9 cellular contexts compared by ENCODE assay signal in genomic region chr2:109736177-109736827, GRCh38. TPM values are rescaled to one million over a fixed set of nuclear protein-coding genes. Genes with fewer than 3 reads are reported as not detected.
A peak's percentile ranks its signal among the peaks of the same experiment; 100 is the strongest.
DNase-seq lines count a peak whose midpoint lies in the region; ATAC-seq, FAIRE-seq and TF ChIP-seq lines count a peak whose summit lies in the region.
"Had no signal": no experiment of that assay in that cellular context is flagged by ENCODE, and none has a peak within 500 bp of the region (broad histone marks: within the 10 kb centered on the region; RNA-seq: fewer than 3 reads in every experiment).

No MANE protein-coding gene starts in this region.

- ATAC-seq in HG03457 (IDR thresholded peaks at IDR 0.05; ENCODE audit: unreplicated experiment) (no peak), GM19467 (IDR thresholded peaks at IDR 0.05; ENCODE audit: unreplicated experiment) (no peak), GM21360 (IDR thresholded peaks at IDR 0.05; ENCODE audit: unreplicated experiment) (no peak)
- ATAC-seq: naive thymus-derived CD4-positive, alpha-beta T cell had no signal

- no peaks in the 10 kb centered on the region for H3K36me3 ChIP-seq in HUES48 (ENCODE audit: control insufficient read depth, insufficient read depth, low read length)

- H3K9me3 ChIP-seq in HUES48 (ENCODE audit: control insufficient read depth, insufficient read depth, low read length): no peaks in the 10 kb centered on the region

- H3K9ac ChIP-seq in HUES48 (ENCODE audit: low read depth, low read length): 0 out of 2 replicates have a peak overlapping the region, but pooled peaks have one; percentile 17

- H3K27ac ChIP-seq in HUES48 (ENCODE audit: low read depth, low read length): no peak overlapping the region

- no peak for FAIRE-seq in D721Med (lab: Jason Lieb, UNC)

- DNase-seq in D721Med (ENCODE audit: insufficient read length, low spot score): no peak
- peak; percentile 8 for DNase-seq in SHP77 treated with DMSO at 0.1 percent for 48 hours (lab: John Stamatoyannopoulos, UW)
- no peak for DNase-seq in epithelial cell of proximal tubule (ENCODE audit: low read depth)
- DNase-seq in mucosa of gallbladder (ENCODE audit: low spot score): peak; percentile 60

- H3K27me3 ChIP-seq in HUES48 (ENCODE audit: control insufficient read depth, insufficient read depth, low read length): no peaks in the 10 kb centered on the region

- no peaks in the 10 kb centered on the region for H3K4me1 ChIP-seq in HUES48 (ENCODE audit: control insufficient read depth, insufficient read depth, low read length)

- H3K4me3 ChIP-seq in HUES48 (ENCODE audit: low read depth, low read length) (no peak overlapping the region), epithelial cell of proximal tubule (ENCODE audit: low read depth, low read length) (no peak overlapping the region)

- peak; percentile 79 for TF ChIP-seq CTCF in D721Med (IDR thresholded peaks at IDR 0.05; ENCODE audit: insufficient read depth, missing control alignments)
- peak; percentile 80 for TF ChIP-seq CTCF in epithelial cell of proximal tubule (conservative IDR thresholded peaks at IDR 0.05; ENCODE audit: low read depth, low read length)

RNA-seq across cellular contexts. Expression of gene RGPD5, which starts 57.8 kb away (rescaled TPM):
- 7.6 and 7.7 TPM in 2 replicates for total RNA-seq in epithelial cell of proximal tubule
- 53.6 TPM for total RNA-seq in mucosa of gallbladder

Comparison
In these comparisons a context has a peak if more than half of its experiments do, and no peak if none do; other contexts are left out.
1. DNase-seq: peak in SHP77 treated with DMSO at 0.1 percent for 48 hours (single experiment) and mucosa of gallbladder (single experiment); none in D721Med (single experiment) and epithelial cell of proximal tubule (single experiment).